In the genomic region with DNA sequence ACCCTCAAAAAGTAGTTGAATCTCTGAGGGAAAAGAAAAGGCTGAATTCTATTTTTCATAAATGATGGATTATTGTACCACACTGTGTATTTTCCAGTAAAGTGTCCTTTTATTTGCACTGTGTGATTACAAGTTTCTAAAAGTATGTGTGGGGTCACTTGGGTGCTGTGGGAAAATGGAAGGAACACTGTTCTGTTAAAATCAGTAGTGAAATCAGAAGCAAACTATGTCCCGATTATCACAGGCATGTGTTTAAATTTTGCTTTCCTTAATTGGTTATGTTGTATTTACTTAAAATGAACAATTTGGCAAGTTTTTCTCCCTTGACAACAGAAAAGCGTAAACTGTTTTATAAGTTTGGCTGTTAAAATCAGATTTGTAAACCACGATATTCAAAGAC, we compare ENCODE assay signal across 15 cellular contexts.
DNase-seq lines count a peak whose midpoint lies in the region; ATAC-seq and TF ChIP-seq lines count a peak whose summit lies in the region.
"Had no signal": no experiment of that assay in that cellular context is flagged by ENCODE, and none has a peak within 500 bp of the region (broad histone marks: within the 10 kb centered on the region; RNA-seq: fewer than 3 reads in every experiment).

No MANE protein-coding gene starts in this region.

- intact Hi-C loops in body of pancreas (cut with DNase I) = no loop called here
- intact Hi-C loops in heart right ventricle (cut with DNase I) = loop anchor here in 2 of 10 donors (5.0 kb wide), 2 partner anchors 40 to 45 kb away; no protein-coding TSS in a partner anchor
- intact Hi-C loops in breast epithelium (cut with DNase I; ENCODE audit: low total_unique reads) = no loop called here

- H3K9me3 ChIP-seq in body of pancreas = no peaks in the 10 kb centered on the region
- H3K9me3 ChIP-seq in heart right ventricle = no peaks in the 10 kb centered on the region
- H3K9me3 ChIP-seq in breast epithelium = no peaks in the 10 kb centered on the region

- H3K36me3 ChIP-seq in body of pancreas (replicated peaks in 1 of 2; ENCODE audit: insufficient read depth in 1 of 2, low read depth in 2 of 2) (no peaks in the 10 kb centered on the region), heart right ventricle (no peaks in the 10 kb centered on the region), breast epithelium (no peaks in the 10 kb centered on the region)

- peak overlapping the region in 1 of 4 donors; percentile 66 for H3K27ac ChIP-seq in body of pancreas
- H3K27ac ChIP-seq in heart right ventricle = peak overlapping the region; percentile 33 to 90 (median 76)
- H3K27ac ChIP-seq in breast epithelium = no peak overlapping the region

- H3K27me3 ChIP-seq in body of pancreas (no peaks in the 10 kb centered on the region), heart right ventricle (no peaks in the 10 kb centered on the region), breast epithelium (no peaks in the 10 kb centered on the region)

- no peaks in the 10 kb centered on the region for H3K27me3 Mint-ChIP-seq in osteocyte (ENCODE audit: unreplicated experiment)
- H3K27me3 Mint-ChIP-seq: brain; effector memory CD8-positive, alpha-beta T cell; IgD-negative memory B cell had no signal

- H3K4me3 Mint-ChIP-seq in osteocyte (ENCODE audit: unreplicated experiment) = no peak overlapping the region
- H3K4me3 Mint-ChIP-seq: brain; CD14-positive monocyte; effector memory CD8-positive, alpha-beta T cell; IgD-negative memory B cell had no signal

- no peaks in the 10 kb centered on the region for H3K9me3 Mint-ChIP-seq in osteocyte (ENCODE audit: unreplicated experiment)
- H3K9me3 Mint-ChIP-seq: brain; CD14-positive monocyte; effector memory CD8-positive, alpha-beta T cell; IgD-negative memory B cell had no signal

- DNase-seq in body of pancreas (no peak), heart right ventricle (peak in 1 of 2 donors; percentile 19), osteocyte (ENCODE audit: extremely low spot score, unreplicated experiment) (no peak), COR-L47 (lab: John Stamatoyannopoulos, UW) (no peak), pons (ENCODE audit: low spot score) (no peak), breast epithelium (ENCODE audit: low spot score in 2 of 2) (no peak)
- no peak for DNase-seq in stimulated activated CD4-positive, alpha-beta T cell treated with anti-CD3 and anti-CD28 coated beads, Interleukin-2, amount 100 ng/mL, for 24 hours
- DNase-seq: activated effector memory CD4-positive, alpha-beta T cell treated with Interleukin-2 at 50 U/mL for 16 hours; effector memory CD8-positive, alpha-beta T cell; NCI-H1105 treated with DMSO at 0.1 percent for 48 hours; nucleus accumbens; stimulated activated CD8-positive, alpha-beta memory T cell treated with anti-CD3 and anti-CD28 coated beads, Interleukin-4, amount 100 ng/mL, for 48 hours had no signal

- 18 to 27% methylated on average over 3 of the region's 3 CpGs for WGBS in body of pancreas, 2 donors
- 66 to 70% methylated on average over 3 of the region's 3 CpGs for WGBS in heart right ventricle, 2 donors

- no peaks in the 10 kb centered on the region for H3K4me1 ChIP-seq in body of pancreas
- peaks cover 0 to 21% (median 8%) of the 10 kb centered on the region in 9 donors for H3K4me1 ChIP-seq in heart right ventricle
- no peaks in the 10 kb centered on the region for H3K4me1 ChIP-seq in breast epithelium

- H3K4me3 ChIP-seq in body of pancreas = no peak overlapping the region
- no peak overlapping the region for H3K4me3 ChIP-seq in heart right ventricle
- H3K4me3 ChIP-seq in breast epithelium = no peak overlapping the region

- no peak for TF ChIP-seq CTCF in body of pancreas (IDR thresholded peaks at IDR 0.05)
- TF ChIP-seq CTCF in heart right ventricle (IDR thresholded peaks at IDR 0.05) = no peak
- no peak for TF ChIP-seq CTCF in osteocyte (IDR thresholded peaks at IDR 0.05)
- TF ChIP-seq CTCF in breast epithelium (IDR thresholded peaks at IDR 0.05) = no peak

- H3K4me1 Mint-ChIP-seq in osteocyte (ENCODE audit: unreplicated experiment) = peaks cover 37% of the 10 kb centered on the region

- TF ChIP-seq POLR2A in body of pancreas (IDR thresholded peaks at IDR 0.05) (no peak), breast epithelium (IDR thresholded peaks at IDR 0.05) (no peak)

- H3K36me3 Mint-ChIP-seq in osteocyte (ENCODE audit: unreplicated experiment) = no peaks in the 10 kb centered on the region
- H3K36me3 Mint-ChIP-seq: brain had no signal

- peak overlapping the region; percentile 59 for H3K27ac Mint-ChIP-seq in osteocyte (ENCODE audit: unreplicated experiment)
- H3K27ac Mint-ChIP-seq: CD14-positive monocyte; effector memory CD8-positive, alpha-beta T cell had no signal

- ATAC-seq in body of pancreas (peak; percentile 53), heart right ventricle (peak in 7 of 8 donors; percentile 64 to 91 (median 80))
- ATAC-seq: effector memory CD8-positive, alpha-beta T cell had no signal

Comparison
In these comparisons a context has a peak if more than half of its experiments do, and no peak if none do; other contexts are left out.
1. H3K27ac ChIP-seq: peak in heart right ventricle (10 of 10); none in breast epithelium (0 of 2).